In the genomic region with DNA sequence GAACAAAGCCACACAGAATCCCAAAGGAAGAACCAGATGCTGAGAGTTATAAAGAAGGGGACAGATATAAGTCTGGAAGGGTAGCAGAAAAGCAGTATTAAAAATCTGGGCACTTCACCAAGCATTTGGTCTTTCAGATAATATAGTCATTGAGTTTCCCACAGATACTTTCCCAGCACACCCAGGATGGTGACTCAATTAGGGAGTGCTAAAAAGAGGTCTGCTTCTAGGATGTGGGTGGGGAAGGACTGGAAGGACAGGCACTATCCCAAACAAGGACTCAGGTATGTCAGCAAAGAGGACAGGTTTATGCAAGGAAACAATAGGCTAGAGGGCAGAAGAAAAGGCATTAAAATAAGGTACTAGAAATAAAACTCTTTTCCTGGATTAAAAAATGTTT, we compare ENCODE assay signal across 11 cellular contexts. TPM values are rescaled to one million over a fixed set of nuclear protein-coding genes. Genes with fewer than 3 reads are reported as not detected.
DNase-seq lines count a peak whose midpoint lies in the region; ATAC-seq and TF ChIP-seq lines count a peak whose summit lies in the region.
"Had no signal": no experiment of that assay in that cellular context is flagged by ENCODE, and none has a peak within 500 bp of the region (broad histone marks: within the 10 kb centered on the region; RNA-seq: fewer than 3 reads in every experiment).

No MANE protein-coding gene starts in this region.

- H3K27ac Mint-ChIP-seq in progenitor cell of endocrine pancreas: peak overlapping the region; percentile 100

- no peak overlapping the region for H3K9ac ChIP-seq in SK-N-MC (ENCODE audit: insufficient read length)

- peaks cover 37% of the 10 kb centered on the region for H3K36me3 Mint-ChIP-seq in progenitor cell of endocrine pancreas (ENCODE audit: insufficient read depth)

- H3K4me3 Mint-ChIP-seq in progenitor cell of endocrine pancreas (ENCODE audit: low read depth): no peak overlapping the region

- H3K27me3 Mint-ChIP-seq in progenitor cell of endocrine pancreas: no peaks in the 10 kb centered on the region

- no peak overlapping the region for H3K4me3 ChIP-seq in SK-N-MC
- H3K4me3 ChIP-seq in mucosa of descending colon: no peak overlapping the region

- TF ChIP-seq CTCF in foreskin keratinocyte (conservative IDR thresholded peaks at IDR 0.05) (peak; percentile 18), progenitor cell of endocrine pancreas (IDR thresholded peaks at IDR 0.05; ENCODE audit: unreplicated experiment) (no peak), mucosa of descending colon (IDR thresholded peaks at IDR 0.05) (no peak)

- H3K4me1 ChIP-seq in foreskin keratinocyte: peaks cover 30% of the 10 kb centered on the region
- no peaks in the 10 kb centered on the region for H3K4me1 ChIP-seq in mucosa of descending colon (ENCODE audit: low read depth)

- ATAC-seq in foreskin keratinocyte (peak; percentile 55), GM19328 (IDR thresholded peaks at IDR 0.05; ENCODE audit: unreplicated experiment) (no peak), GM19455 (IDR thresholded peaks at IDR 0.05; ENCODE audit: unreplicated experiment) (no peak), mucosa of descending colon (no peak)
- ATAC-seq: HCT116 had no signal

- H3K27me3 ChIP-seq in foreskin keratinocyte: no peaks in the 10 kb centered on the region

- peaks cover 13% of the 10 kb centered on the region for H3K4me1 Mint-ChIP-seq in progenitor cell of endocrine pancreas (ENCODE audit: low read depth)

- DNase-seq in Daoy (ENCODE audit: low read depth): peak; percentile 25
- no peak for DNase-seq in SK-N-MC (ENCODE audit: low read depth, low spot score)
- peak; percentile 83 to 93 for DNase-seq in foreskin keratinocyte
- no peak for DNase-seq in progenitor cell of endocrine pancreas (ENCODE audit: low spot score, unreplicated experiment)
- DNase-seq in iPS-NIHi11 (ENCODE audit: low spot score): no peak
- no peak for DNase-seq in mucosa of descending colon
- DNase-seq: activated CD4-positive, CD25-positive, alpha-beta regulatory T cell treated with anti-CD3 and anti-CD28 coated beads, Interleukin-2, amount 50 U/mL, for 72 hours; effector memory CD4-positive, alpha-beta T cell had no signal

- peaks cover 4% of the 10 kb centered on the region for H3K9me3 Mint-ChIP-seq in progenitor cell of endocrine pancreas (ENCODE audit: low read depth)

- intact Hi-C loops in mucosa of descending colon (cut with DNase I, micrococcal nuclease): no loop called here

- peak overlapping the region; percentile 95 for H3K27ac ChIP-seq in SK-N-MC
- peak overlapping the region; percentile 100 for H3K27ac ChIP-seq in foreskin keratinocyte

- H3K9me3 ChIP-seq in SK-N-MC (ENCODE audit: low read depth, low read length): no peaks in the 10 kb centered on the region
- no peaks in the 10 kb centered on the region for H3K9me3 ChIP-seq in mucosa of descending colon

- peaks cover 26% of the 10 kb centered on the region for H3K36me3 ChIP-seq in SK-N-MC (ENCODE audit: insufficient read depth, low read length)
- H3K36me3 ChIP-seq in mucosa of descending colon (ENCODE audit: low read depth): peaks cover 6% of the 10 kb centered on the region

RNA-seq across cellular contexts. Expression of a gene that starts 59.3 kb away (rescaled TPM):
- total RNA-seq in Daoy (2014; rRNA removed; shearing (Covaris generic)): 40.7 and 43.5 TPM in 2 replicates
- total RNA-seq in foreskin keratinocyte (146 TPM in 2 replicates), progenitor cell of endocrine pancreas (63.5 and 74.3 TPM in 2 replicates), mucosa of descending colon (10 to 100 TPM; 53.3 to 87.7 (median 82.7) TPM)
- 118 and 134 TPM in 2 replicates for polyA plus RNA-seq in foreskin keratinocyte

Comparison
In these comparisons a context has a peak if more than half of its experiments do, and no peak if none do; other contexts are left out.
1. DNase-seq: peak in Daoy (single experiment) and foreskin keratinocyte (2 of 2); none in SK-N-MC (single experiment), progenitor cell of endocrine pancreas (single experiment), iPS-NIHi11 (single experiment) and mucosa of descending colon (0 of 3).